ENCODE assay signal across 9 cellular contexts in the genomic region with DNA sequence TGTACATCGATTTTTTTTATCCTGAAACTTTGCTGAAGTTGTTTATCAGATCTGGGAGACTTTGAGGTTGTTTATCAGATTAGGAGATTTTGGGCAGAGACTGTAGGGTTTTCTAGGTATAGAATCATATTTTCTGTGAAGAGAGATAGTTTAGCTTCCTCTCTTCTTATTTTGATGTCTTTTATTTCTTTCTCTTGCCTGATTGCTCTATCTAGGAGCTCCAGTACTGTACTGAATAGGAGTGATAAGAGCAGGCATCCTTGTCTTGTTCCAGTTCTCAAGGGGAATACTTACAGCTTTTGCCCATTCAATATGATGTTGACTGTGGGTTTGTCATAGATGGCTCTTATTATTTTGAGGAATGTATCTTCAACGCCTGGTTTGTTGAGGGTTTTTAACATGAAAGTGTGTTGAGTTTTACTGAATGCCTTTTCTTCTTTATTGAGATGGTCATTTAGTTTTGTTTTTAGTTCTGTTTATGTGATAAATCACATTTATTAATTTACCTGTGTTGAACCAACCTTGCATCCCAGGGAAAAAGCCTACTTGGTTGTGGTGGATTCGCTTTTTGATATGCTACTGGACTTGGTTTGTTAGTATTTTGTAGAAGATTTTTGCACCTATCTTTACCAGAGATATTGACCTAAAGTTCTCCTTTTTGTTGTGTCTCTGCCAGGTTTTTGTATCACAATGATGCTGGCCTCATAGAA. TPM values are rescaled to one million over a fixed set of nuclear protein-coding genes. Genes with fewer than 3 reads are reported as not detected.
"Had no signal": no experiment of that assay in that cellular context is flagged by ENCODE, and none has a peak within 500 bp of the region (broad histone marks: within the 10 kb centered on the region; RNA-seq: fewer than 3 reads in every experiment).

No MANE protein-coding gene starts in this region.

- H2AFZ ChIP-seq: GM23248 had no signal

- H3K27ac ChIP-seq: GM23248, HL-60 had no signal

- FAIRE-seq: HepG2 had no signal

- H3K9ac ChIP-seq: GM23248 had no signal

- ATAC-seq: HCT116, HepG2 had no signal

- H3K4me1 ChIP-seq: HAP-1 had no signal

- DNase-seq: GM23248, GOT3, H7, KG1 had no signal

- H3K4me3 ChIP-seq: GM23248, HAP-1 had no signal

- H3K36me3 ChIP-seq: HAP-1 had no signal

RNA-seq across cellular contexts. Expression of a gene that starts 14.9 kb away (rescaled TPM):
- polyA plus RNA-seq: IgD-negative memory B cell had no signal
